ENCODE assay signal across 1 cellular context in the genomic region with DNA sequence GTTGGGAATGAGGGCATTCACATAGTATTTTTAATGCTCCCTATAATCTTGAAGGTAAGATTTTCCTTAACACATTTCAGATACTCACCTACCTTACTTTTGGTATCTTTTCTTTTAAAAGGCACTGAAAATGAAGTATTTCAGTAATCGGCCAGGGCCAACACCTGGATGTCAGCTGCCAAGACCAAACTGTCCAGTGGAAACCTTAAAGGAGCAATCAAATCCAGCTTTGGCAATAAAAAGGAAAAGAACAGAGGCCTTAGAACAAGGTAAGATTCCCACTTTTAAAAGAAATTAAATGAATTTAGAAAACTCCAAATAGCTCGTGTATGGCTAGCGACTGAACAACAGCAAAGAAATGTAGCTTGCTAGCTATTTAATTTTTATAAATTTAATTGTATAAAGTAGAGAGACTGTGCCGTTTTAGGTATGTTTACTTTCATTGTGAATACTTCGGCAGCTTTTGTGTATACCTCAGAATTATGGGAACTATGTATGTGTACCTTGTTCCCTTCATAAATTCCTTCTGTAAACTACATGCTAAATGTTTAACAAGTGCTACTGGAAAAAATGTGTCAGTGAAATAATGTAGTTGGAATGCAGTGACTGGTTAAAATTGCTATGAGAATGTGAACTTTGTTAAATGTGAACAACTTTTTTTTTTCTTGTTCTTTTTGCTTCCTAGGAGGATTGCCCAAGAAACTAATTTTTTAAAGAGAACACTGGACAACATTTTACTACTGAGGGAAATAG.
TF ChIP-seq lines count a peak whose summit lies in the region.

No MANE protein-coding gene starts in this region.

TF ChIP-seq in IMR-90, 13 proteins besides CTCF, POLR2A, EP300 and RAD21 (continued from another document):
- TF ChIP-seq CEBPB (IDR thresholded peaks at IDR 0.05; ENCODE audit: low read depth, low read length), result peak; percentile 66
